In the genomic region with DNA sequence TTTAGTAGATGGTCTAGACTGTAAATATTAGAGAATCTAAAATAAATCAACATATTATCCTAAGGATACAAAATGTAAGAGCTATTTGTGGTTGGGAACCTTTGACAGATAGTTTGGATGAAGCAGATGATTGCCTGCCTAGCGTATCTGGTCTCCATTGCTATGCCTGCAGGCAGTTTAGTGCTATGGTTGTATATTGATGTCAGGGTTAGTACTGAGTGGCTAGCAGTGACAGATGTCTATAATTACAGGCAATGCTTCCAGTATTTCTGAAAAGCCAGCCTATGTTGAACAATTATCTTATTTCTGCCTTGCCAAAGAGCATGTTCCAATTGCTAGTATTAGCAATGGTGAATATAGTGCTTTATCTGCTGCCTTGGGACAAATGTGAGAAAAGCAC, we compare ENCODE assay signal across 11 cellular contexts.
"Had no signal": no experiment of that assay in that cellular context is flagged by ENCODE, and none has a peak within 500 bp of the region (broad histone marks: within the 10 kb centered on the region; RNA-seq: fewer than 3 reads in every experiment).

No MANE protein-coding gene starts in this region.

- DNase-seq: activated CD4-positive, alpha-beta T cell treated with anti-CD3 and anti-CD28 coated beads for 48 hours; activated naive CD4-positive, alpha-beta T cell treated with Interleukin-2 at 50 U/mL for 16 hours; activated naive CD8-positive, alpha-beta T cell treated with anti-CD3 and anti-CD28 coated beads, Interleukin-2, amount 50 U/mL, for 24 hours; foreskin melanocyte; left ventricle myocardium superior; mesendoderm; nephron progenitor cell; sigmoid colon; stimulated activated CD4-positive, alpha-beta T cell treated with anti-CD3 and anti-CD28 coated beads, Interleukin-2, amount 100 ng/mL, for 24 hours; stimulated activated naive B cell treated with anti-CD40 and anti-IgM and Interleukin-4, amounts not matched to agents 10 μg/mL and 1 μg/mL and 100 μg/mL, for 72 hours; transverse colon had no signal
